ENCODE assay signal across 8 cellular contexts in the genomic region with DNA sequence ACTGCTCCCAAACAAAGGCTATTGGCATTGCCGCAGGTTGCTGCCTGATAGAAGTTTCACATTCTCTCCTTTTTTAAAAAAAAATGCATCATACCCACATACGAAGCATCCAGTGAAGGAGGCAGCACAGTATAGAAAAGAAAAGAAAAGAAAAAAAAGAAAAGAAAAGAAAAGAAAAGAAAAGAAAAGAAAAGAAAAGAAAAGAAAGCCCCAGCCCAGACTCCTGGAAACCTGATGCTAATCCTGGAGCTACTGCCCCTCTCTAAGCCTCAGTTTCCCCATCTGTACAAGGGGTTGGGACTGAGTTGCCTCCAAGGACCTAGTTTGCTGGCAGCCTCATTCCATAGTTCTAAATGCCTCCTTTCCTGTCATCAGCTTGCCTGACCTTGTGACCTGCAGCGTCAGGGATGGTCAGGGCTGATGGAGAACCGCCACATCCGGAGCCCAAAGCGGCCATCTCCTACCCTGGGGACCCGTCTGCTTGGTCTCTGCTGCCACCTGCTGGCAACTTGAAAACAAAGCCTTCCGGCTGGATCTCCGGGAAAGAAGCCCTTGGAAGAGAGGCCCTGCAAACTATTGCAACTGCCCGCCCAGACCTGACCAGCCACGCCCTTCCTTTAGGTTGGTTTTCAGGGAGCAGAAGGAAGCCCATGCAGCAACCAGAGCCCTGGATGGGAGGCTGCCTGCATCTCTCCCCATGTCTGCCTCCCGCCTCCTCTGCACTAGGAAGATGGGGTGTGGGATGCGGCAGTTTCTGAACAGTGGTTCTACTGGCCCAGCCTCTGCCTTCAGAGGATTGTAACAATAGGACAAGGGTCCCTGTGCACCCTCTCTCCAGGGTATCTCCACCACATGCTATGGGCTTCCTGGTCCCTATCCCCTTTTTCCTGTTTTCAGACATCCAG. TPM values are rescaled to one million over a fixed set of nuclear protein-coding genes. Genes with fewer than 3 reads are reported as not detected.
DNase-seq lines count a peak whose midpoint lies in the region; ATAC-seq and TF ChIP-seq lines count a peak whose summit lies in the region.

No MANE protein-coding gene starts in this region.

- intact Hi-C loops in left ventricle myocardium superior (cut with micrococcal nuclease) (loop anchor here (5.0 kb wide), 1 partner anchor 835 kb away; no protein-coding TSS in a partner anchor), sigmoid colon (cut with DNase I) (loop anchor here (1.0 kb wide), 1 partner anchor 835 kb away; no protein-coding TSS in a partner anchor)

- TF ChIP-seq POLR2A in sigmoid colon (IDR thresholded peaks at IDR 0.05) = no peak

- H3K4me1 ChIP-seq in sigmoid colon = peaks cover 0 to 4% (median 0%) of the 10 kb centered on the region in 4 donors

- H3K27ac Mint-ChIP-seq in T-helper 17 cell = no peak overlapping the region

- peak; percentile 59 to 83 (median 71) for TF ChIP-seq CTCF in sigmoid colon (IDR thresholded peaks at IDR 0.05)

- H3K4me3 ChIP-seq in sigmoid colon = no peak overlapping the region

- peak; percentile 34 for DNase-seq in GDM1 (lab: John Stamatoyannopoulos, UW)
- peak; percentile 76 for DNase-seq in NCI-H1105 (lab: John Stamatoyannopoulos, UW)
- peak; percentile 45 to 52 (median 51) for DNase-seq in T-helper 17 cell
- DNase-seq in amniotic epithelial cell (ENCODE audit: low read depth) = peak; percentile 59
- DNase-seq in left ventricle myocardium superior = peak; percentile 76
- peak; percentile 83 for DNase-seq in sigmoid colon

- H3K27me3 Mint-ChIP-seq in T-helper 17 cell = peaks cover 43% of the 10 kb centered on the region

- H3K27ac ChIP-seq in sigmoid colon = no peak overlapping the region

- no peaks in the 10 kb centered on the region for H3K36me3 ChIP-seq in sigmoid colon

- no peak overlapping the region for H3K4me3 Mint-ChIP-seq in T-helper 17 cell

- peaks cover 0 to 32% (median 4%) of the 10 kb centered on the region in 3 donors for H3K27me3 ChIP-seq in sigmoid colon

- H3K36me3 Mint-ChIP-seq in T-helper 17 cell (ENCODE audit: low read depth) = no peaks in the 10 kb centered on the region

- WGBS in sigmoid colon, 2 donors = 22 to 27% methylated on average over 13 of the region's 13 CpGs

- ATAC-seq in T-helper 17 cell = peak; percentile 68
- ATAC-seq in left ventricle myocardium superior = peak; percentile 87
- ATAC-seq in HG03095 (IDR thresholded peaks at IDR 0.05; ENCODE audit: unreplicated experiment) = no peak
- no peak for ATAC-seq in GM19467 (IDR thresholded peaks at IDR 0.05; ENCODE audit: unreplicated experiment)

- TF ChIP-seq EP300 in sigmoid colon (IDR thresholded peaks at IDR 0.05) = no peak

- H3K4me1 Mint-ChIP-seq in T-helper 17 cell = peaks cover 9% of the 10 kb centered on the region

- H3K9me3 ChIP-seq in T-helper 17 cell (ENCODE audit: control insufficient read depth, low read length, poor library complexity, severe bottlenecking) (no peaks in the 10 kb centered on the region), sigmoid colon (no peaks in the 10 kb centered on the region)

RNA-seq across cellular contexts. Expression of gene AIPL1, which starts 13.0 kb away (rescaled TPM):
- total RNA-seq in T-helper 17 cell = not detected
- not detected for total RNA-seq in left ventricle myocardium superior
- not detected for total RNA-seq in sigmoid colon
- not detected for polyA plus RNA-seq in sigmoid colon

RNA-seq across cellular contexts. Expression of gene PIMREG, which starts 22.3 kb away (rescaled TPM):
- not detected for total RNA-seq in T-helper 17 cell
- not detected for total RNA-seq in left ventricle myocardium superior
- total RNA-seq in sigmoid colon = not detected
- polyA plus RNA-seq in sigmoid colon = 1 to 10 TPM in 2 of 3 donors, not detected in 1; 2.5 to 7.8 TPM

Comparison
In these comparisons a context has a peak if more than half of its experiments do, and no peak if none do; other contexts are left out.
1. ATAC-seq: peak in T-helper 17 cell (single experiment) and left ventricle myocardium superior (single experiment); none in HG03095 (single experiment) and GM19467 (single experiment).
2. Peak in every context shown above with its lines, with median percentiles within 50 percentile points of each other: DNase-seq.